Comparison of ENCODE assay signal across 14 cellular contexts in genomic region chr4:20203508-20203907, GRCh38. TPM values are rescaled to one million over a fixed set of nuclear protein-coding genes. Genes with fewer than 3 reads are reported as not detected.
A peak's percentile ranks its signal among the peaks of the same experiment; 100 is the strongest.
DNase-seq lines count a peak whose midpoint lies in the region; ATAC-seq and TF ChIP-seq lines count a peak whose summit lies in the region.
"Had no signal": no experiment of that assay in that cellular context is flagged by ENCODE, and none has a peak within 500 bp of the region (broad histone marks: within the 10 kb centered on the region; RNA-seq: fewer than 3 reads in every experiment).

No MANE protein-coding gene starts in this region.

- CTCF ChIA-PET in AG04449 (lab: Yijun Ruan, JAX), result no interaction called here

- H3K4me3 ChIP-seq in AG04449 (ENCODE audit: low read depth, low read length), result no peak overlapping the region

- ATAC-seq in HG03460 (IDR thresholded peaks at IDR 0.05; ENCODE audit: unreplicated experiment) (no peak), GM19397 (IDR thresholded peaks at IDR 0.05; ENCODE audit: unreplicated experiment) (no peak), HG02840 (IDR thresholded peaks at IDR 0.05; ENCODE audit: low FRiP score, unreplicated experiment) (no peak)
- ATAC-seq: HepG2 had no signal

- peak; percentile 88 for DNase-seq in AG04449 (ENCODE audit: low read depth, low spot score)
- DNase-seq in HT1080 (ENCODE audit: low read depth), result peak; percentile 72
- DNase-seq in astrocyte of the hippocampus (ENCODE audit: low read depth, low spot score), result peak; percentile 8
- DNase-seq in foreskin melanocyte, result peak; percentile 67
- DNase-seq in NCI-H446 treated with DMSO at 0.1 percent for 48 hours (lab: John Stamatoyannopoulos, UW), result no peak
- DNase-seq: activated naive CD4-positive, alpha-beta T cell treated with anti-CD3 and anti-CD28 coated beads, Interleukin-2, amount 50 U/mL, for 16 hours; AML-193; DMS 273 treated with DMSO at 0.1 percent for 48 hours; NCI-H1092 treated with DMSO at 0.1 percent for 48 hours; occipital lobe had no signal

- POLR2A ChIA-PET in AG04449 (lab: Yijun Ruan, JAX), result no interaction called here

- TF ChIP-seq CTCF in AG04449 (IDR thresholded peaks at IDR 0.05; ENCODE audit: insufficient read depth, low read length, missing control alignments), result no peak

RNA-seq across cellular contexts. Expression of gene SLIT2, which starts 48.2 kb away (rescaled TPM):
- total RNA-seq in HT1080 (2014; rRNA removed; shearing (Covaris generic)), result 0.47 and 0.76 TPM in 2 replicates
- 0.08 and 0.19 TPM in 2 replicates for polyA plus RNA-seq in HT1080 (2015; cell fraction: cytosol; rRNA removed)
- 0.33 and 0.41 TPM in 2 replicates for polyA plus RNA-seq in HT1080 (2015; cell fraction: nucleus; rRNA removed)
- total RNA-seq: HepG2 had no signal
